In genomic region chr1:119147626-119148180, GRCh38 we compare ENCODE assay signal across 2 cellular contexts.
TF ChIP-seq lines count a peak whose summit lies in the region.

No MANE protein-coding gene starts in this region.

TF ChIP-seq in SK-N-SH, 30 proteins besides CTCF, POLR2A, EP300 and RAD21:
- TF ChIP-seq PBX3 (IDR thresholded peaks at IDR 0.05): peak; percentile 27; the same call in 1 of the 2 replicates
- no peak for TF ChIP-seq YY1 (IDR thresholded peaks at IDR 0.05; ENCODE audit: low read depth)
- no peak for TF ChIP-seq RFX5 (IDR thresholded peaks at IDR 0.05; ENCODE audit: low read length)
- no peak for TF ChIP-seq JUND (IDR thresholded peaks at IDR 0.05)
- TF ChIP-seq SIN3A (IDR thresholded peaks at IDR 0.05; ENCODE audit: borderline replicate concordance, low read depth, low read length): no peak

TF ChIP-seq in SK-N-SH treated with all-trans-retinoic acid at 6 μM for 48 hours, 23 proteins besides CTCF, POLR2A, EP300 and RAD21 (continued from another document):
- TF ChIP-seq POU6F1 (CRISPR knock-in tag; IDR thresholded peaks at IDR 0.05; ENCODE audit: borderline replicate concordance, low read depth) (no peak), OSR1 (CRISPR knock-in tag; IDR thresholded peaks at IDR 0.05) (no peak), ESRRG (CRISPR knock-in tag; IDR thresholded peaks at IDR 0.05) (no peak), ARNTL (CRISPR knock-in tag; IDR thresholded peaks at IDR 0.05; ENCODE audit: borderline replicate concordance, low read depth) (no peak), GLIS3 (CRISPR knock-in tag; IDR thresholded peaks at IDR 0.05) (no peak), BACH2 (CRISPR knock-in tag; IDR thresholded peaks at IDR 0.05; ENCODE audit: borderline replicate concordance) (no peak), ZC3H10 (CRISPR knock-in tag; IDR thresholded peaks at IDR 0.05) (no peak), TCF4 (CRISPR knock-in tag; IDR thresholded peaks at IDR 0.05; ENCODE audit: borderline replicate concordance) (no peak), TSHZ2 (CRISPR knock-in tag; IDR thresholded peaks at IDR 0.05) (no peak), ZNF565 (CRISPR knock-in tag; conservative IDR thresholded peaks at IDR 0.05; ENCODE audit: low read depth) (no peak), CSRNP3 (CRISPR knock-in tag; IDR thresholded peaks at IDR 0.05) (no peak), SNAI2 (CRISPR knock-in tag; IDR thresholded peaks at IDR 0.05) (no peak)
- TF ChIP-seq, protein P1, sequence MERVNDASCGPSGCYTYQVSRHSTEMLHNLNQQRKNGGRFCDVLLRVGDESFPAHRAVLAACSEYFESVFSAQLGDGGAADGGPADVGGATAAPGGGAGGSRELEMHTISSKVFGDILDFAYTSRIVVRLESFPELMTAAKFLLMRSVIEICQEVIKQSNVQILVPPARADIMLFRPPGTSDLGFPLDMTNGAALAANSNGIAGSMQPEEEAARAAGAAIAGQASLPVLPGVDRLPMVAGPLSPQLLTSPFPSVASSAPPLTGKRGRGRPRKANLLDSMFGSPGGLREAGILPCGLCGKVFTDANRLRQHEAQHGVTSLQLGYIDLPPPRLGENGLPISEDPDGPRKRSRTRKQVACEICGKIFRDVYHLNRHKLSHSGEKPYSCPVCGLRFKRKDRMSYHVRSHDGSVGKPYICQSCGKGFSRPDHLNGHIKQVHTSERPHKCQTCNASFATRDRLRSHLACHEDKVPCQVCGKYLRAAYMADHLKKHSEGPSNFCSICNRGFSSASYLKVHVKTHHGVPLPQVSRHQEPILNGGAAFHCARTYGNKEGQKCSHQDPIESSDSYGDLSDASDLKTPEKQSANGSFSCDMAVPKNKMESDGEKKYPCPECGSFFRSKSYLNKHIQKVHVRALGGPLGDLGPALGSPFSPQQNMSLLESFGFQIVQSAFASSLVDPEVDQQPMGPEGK (CRISPR knock-in tag; IDR thresholded peaks at IDR 0.05; ENCODE audit: borderline replicate concordance): no peak
